In genomic region chr5:72817076-72817476, GRCh38 we compare ENCODE assay signal across 8 cellular contexts. TPM values are rescaled to one million over a fixed set of nuclear protein-coding genes. Genes with fewer than 3 reads are reported as not detected.
DNase-seq lines count a peak whose midpoint lies in the region; ATAC-seq and FAIRE-seq lines count a peak whose summit lies in the region.

No MANE protein-coding gene starts in this region.

- no peak for FAIRE-seq in urothelium cell line (lab: Jason Lieb, UNC)

- peak; percentile 35 for ATAC-seq in HG02759 (IDR thresholded peaks at IDR 0.05; ENCODE audit: unreplicated experiment)

- peak; percentile 23 for DNase-seq in activated T-cell treated with anti-CD3 and anti-CD28 coated beads for 24 hours (ENCODE audit: low read depth)
- DNase-seq in activated T-cell treated with anti-CD3 and anti-CD28 coated beads, Interleukin-2, amount 50 U/mL, for 48 hours: no peak
- peak; percentile 17 for DNase-seq in NCI-H526 treated with DMSO at 0.1 percent for 48 hours (lab: John Stamatoyannopoulos, UW)
- peak; percentile 48 for DNase-seq in activated naive CD4-positive, alpha-beta T cell treated with Interleukin-2 at 50 U/mL for 16 hours
- DNase-seq in glomerular visceral epithelial cell (ENCODE audit: extremely low spot score): peak; percentile 58
- DNase-seq in occipital lobe (lab: John Stamatoyannopoulos, UW): peak; percentile 56
- DNase-seq in urothelium cell line (ENCODE audit: low spot score): peak; percentile 63

RNA-seq across cellular contexts. Expression of gene TNPO1, which starts 0.6 kb away (rescaled TPM):
- 299 TPM for total RNA-seq in occipital lobe

Comparison
In these comparisons a context has a peak if more than half of its experiments do, and no peak if none do; other contexts are left out.
1. DNase-seq: peak in activated T-cell treated with anti-CD3 and anti-CD28 coated beads for 24 hours (single experiment), NCI-H526 treated with DMSO at 0.1 percent for 48 hours (single experiment), activated naive CD4-positive, alpha-beta T cell treated with Interleukin-2 at 50 U/mL for 16 hours (single experiment), glomerular visceral epithelial cell (single experiment), occipital lobe (single experiment) and urothelium cell line (single experiment); none in activated T-cell treated with anti-CD3 and anti-CD28 coated beads, Interleukin-2, amount 50 U/mL, for 48 hours (0 of 2).